In genomic region chr11:1463056-1463455, GRCh38 we compare ENCODE assay signal across 21 cellular contexts. TPM values are rescaled to one million over a fixed set of nuclear protein-coding genes. Genes with fewer than 3 reads are reported as not detected.
DNase-seq lines count a peak whose midpoint lies in the region; ATAC-seq and TF ChIP-seq lines count a peak whose summit lies in the region.
"Had no signal": no experiment of that assay in that cellular context is flagged by ENCODE, and none has a peak within 500 bp of the region (broad histone marks: within the 10 kb centered on the region; RNA-seq: fewer than 3 reads in every experiment).

No MANE protein-coding gene starts in this region.

- dilution Hi-C loops in IMR-90 (cut with HindIII; ENCODE audit: low sequenced_read_pairs, unreplicated experiment) = no loop called here

- TF ChIP-seq CTCF in IMR-90 (conservative IDR thresholded peaks at IDR 0.05; ENCODE audit: low read depth, low read length) (no peak), esophagus muscularis mucosa (IDR thresholded peaks at IDR 0.05) (no peak), sigmoid colon (IDR thresholded peaks at IDR 0.05) (no peak)

- H2AFZ ChIP-seq in IMR-90 (replicated peaks; ENCODE audit: low read length, poor library complexity) = peak overlapping the region; percentile 17
- no peak overlapping the region for H2AFZ ChIP-seq in neuronal stem cell (ENCODE audit: low read length)
- H2AFZ ChIP-seq: GM23248 had no signal

- H2BK5ac ChIP-seq in IMR-90 (ENCODE audit: low read depth, low read length, poor library complexity, severe bottlenecking) (no peak overlapping the region), neuronal stem cell (ENCODE audit: low read length) (no peak overlapping the region)

- H3K18ac ChIP-seq in IMR-90 (ENCODE audit: low read depth, low read length) = no peak overlapping the region
- peak overlapping the region; percentile 67 for H3K18ac ChIP-seq in neuronal stem cell (ENCODE audit: low read length)

- H3K9ac ChIP-seq in IMR-90 (ENCODE audit: low read depth, low read length) (no peak overlapping the region), neuronal stem cell (ENCODE audit: low read depth, low read length, poor library complexity) (peak overlapping the region; percentile 44)
- H3K9ac ChIP-seq: BLaER1, GM23248 had no signal

- no peak overlapping the region for H3K56ac ChIP-seq in IMR-90 (ENCODE audit: extremely low read depth, insufficient read depth, low read length)

- POLR2A ChIA-PET in IMR-90 (lab: Charles Lee; ENCODE audit: unreplicated experiment) = no interaction called here

- TF ChIP-seq POLR2A in IMR-90 (IDR thresholded peaks at IDR 0.05; ENCODE audit: low read depth, low read length) = no peak
- no peak for TF ChIP-seq POLR2A in esophagus muscularis mucosa (IDR thresholded peaks at IDR 0.05; ENCODE audit: low read depth)
- TF ChIP-seq POLR2A in sigmoid colon (IDR thresholded peaks at IDR 0.05) = no peak

- H3K4me1 ChIP-seq in IMR-90 (ENCODE audit: control insufficient read depth, insufficient read depth, low read length) = peaks cover 13% of the 10 kb centered on the region; the same call in 1 of the 2 replicates
- peaks cover 7 to 56% (median 48%) of the 10 kb centered on the region in 4 donors for H3K4me1 ChIP-seq in esophagus muscularis mucosa
- peaks cover 0 to 16% of the 10 kb centered on the region in 2 donors for H3K4me1 ChIP-seq in neuronal stem cell (ENCODE audit: control insufficient read depth in 2 of 2, insufficient read depth in 1 of 2, low read depth in 1 of 2, low read length in 2 of 2)
- H3K4me1 ChIP-seq in sigmoid colon = peaks cover 0 to 53% (median 44%) of the 10 kb centered on the region in 4 donors

- H3K79me1 ChIP-seq in IMR-90 (ENCODE audit: low read depth in 1 of 2, low read length in 2 of 2) (no peaks in the 10 kb centered on the region), neuronal stem cell (ENCODE audit: low read depth, low read length) (peaks cover 2% of the 10 kb centered on the region)

- no peak overlapping the region for H4K5ac ChIP-seq in IMR-90 (ENCODE audit: low read depth, low read length)

- H3K27me3 ChIP-seq in IMR-90 (ENCODE audit: control insufficient read depth, insufficient read depth, low read length) = no peaks in the 10 kb centered on the region
- no peaks in the 10 kb centered on the region for H3K27me3 ChIP-seq in esophagus muscularis mucosa
- H3K27me3 ChIP-seq in neuronal stem cell (ENCODE audit: control insufficient read depth in 3 of 3, insufficient read depth in 3 of 3, low read depth in 1 of 3, low read length in 3 of 3) = no peaks in the 10 kb centered on the region
- no peaks in the 10 kb centered on the region for H3K27me3 ChIP-seq in sigmoid colon
- H3K27me3 ChIP-seq: BLaER1 had no signal

- ATAC-seq in IMR-90 (ENCODE audit: low read depth) (no peak), HG03280 (IDR thresholded peaks at IDR 0.05; ENCODE audit: unreplicated experiment) (no peak)
- ATAC-seq: CD8-positive, alpha-beta T cell; GM12878 had no signal

- no peak overlapping the region for H3K23ac ChIP-seq in IMR-90 (ENCODE audit: low read depth, low read length)
- no peak overlapping the region for H3K23ac ChIP-seq in neuronal stem cell (ENCODE audit: low read depth, low read length, poor library complexity)

- H3K4me3 ChIP-seq in IMR-90 (ENCODE audit: insufficient read depth, low read depth, low read length) (no peak overlapping the region), esophagus muscularis mucosa (no peak overlapping the region), neuronal stem cell (ENCODE audit: low read length in 2 of 2) (peak overlapping the region in 1 of 2 donors; percentile 9), sigmoid colon (no peak overlapping the region)
- H3K4me3 ChIP-seq: BLaER1, GM12878, GM23248 had no signal

- no peaks in the 10 kb centered on the region for H3K9me3 ChIP-seq in IMR-90 (ENCODE audit: control insufficient read depth, insufficient read depth, low read length)
- H3K9me3 ChIP-seq in esophagus muscularis mucosa = no peaks in the 10 kb centered on the region
- peaks cover 8 to 9% of the 10 kb centered on the region in 2 donors for H3K9me3 ChIP-seq in neuronal stem cell (replicated peaks in 1 of 2; ENCODE audit: control insufficient read depth in 2 of 2, insufficient read depth in 1 of 2, low read depth in 1 of 2, low read length in 2 of 2)
- H3K9me3 ChIP-seq in sigmoid colon = peaks cover 0 to 2% (median 0%) of the 10 kb centered on the region in 4 donors

- H3K9me1 ChIP-seq in IMR-90 (ENCODE audit: insufficient read depth, low read length) = no peaks in the 10 kb centered on the region

- no peak for TF ChIP-seq RAD21 in IMR-90 (IDR thresholded peaks at IDR 0.05; ENCODE audit: low read length)

- TF ChIP-seq EP300 in esophagus muscularis mucosa (IDR thresholded peaks at IDR 0.05) (no peak), sigmoid colon (IDR thresholded peaks at IDR 0.05) (no peak)

- no peak overlapping the region for H3K14ac ChIP-seq in IMR-90 (replicated peaks; ENCODE audit: low read depth, low read length)
- no peak overlapping the region for H3K14ac ChIP-seq in neuronal stem cell (ENCODE audit: low read length)

- DNase-seq in IMR-90 = no peak
- DNase-seq in esophagus muscularis mucosa (ENCODE audit: extremely low spot score) = no peak
- no peak for DNase-seq in neuronal stem cell (ENCODE audit: low spot score)
- DNase-seq in sigmoid colon = no peak
- DNase-seq in NCI-H345 (lab: John Stamatoyannopoulos, UW) = no peak
- no peak for DNase-seq in inferior parietal cortex (ENCODE audit: extremely low spot score)
- no peak for DNase-seq in NCI-H526 treated with DMSO at 0.1 percent for 48 hours (lab: John Stamatoyannopoulos, UW)
- DNase-seq: CD4-positive, CD25-positive, alpha-beta regulatory T cell; CD8-positive, alpha-beta T cell; DMS 273 treated with DMSO at 0.1 percent for 48 hours; DMS79; EL; GDM1; GM23248; H7; HCEC 1CT had no signal

- H4K20me1 ChIP-seq in IMR-90 (ENCODE audit: insufficient read depth, low read length) = no peaks in the 10 kb centered on the region; the same call in 1 of the 2 replicates

- BruUV-seq in IMR-90 (replicated peaks; lab: Mats Ljungman, UMichigan) = no TSS peak

- H3K27ac ChIP-seq in IMR-90 (ENCODE audit: insufficient read depth, low read length) (no peak overlapping the region), esophagus muscularis mucosa (replicated peaks in 1 of 4) (peak overlapping the region; percentile 48 to 90 (median 89)), neuronal stem cell (replicated peaks; ENCODE audit: low read length) (no peak overlapping the region), sigmoid colon (peak overlapping the region; percentile 42 to 94 (median 94))
- H3K27ac ChIP-seq: 22Rv1, BLaER1, C4-2B, GM23248 had no signal

- 95% methylated on average over 8 of the region's 16 CpGs; no CpG with 5 or more reads in 1 of the 2 experiments for WGBS in IMR-90 (ENCODE audit: extremely low coverage in 2 of 2, insufficient read length in 1 of 2), 2 experiments
- 99% methylated on average over 10 of the region's 16 CpGs for WGBS in esophagus muscularis mucosa
- no CpG with 5 or more reads among the region's 16 CpGs for WGBS in neuronal stem cell (ENCODE audit: extremely low coverage in 2 of 2, insufficient read length in 2 of 2, insufficient replicate concordance in 1 of 2), 2 donors
- WGBS in sigmoid colon, 2 donors = 96 to 97% methylated on average over 16 of the region's 16 CpGs

- in situ Hi-C loops in IMR-90 (cut with MboI; ENCODE audit: low sequenced_read_pairs) = no loop called here

- H3K36me3 ChIP-seq in IMR-90 (ENCODE audit: control insufficient read depth, insufficient read depth, low read length) (no peaks in the 10 kb centered on the region), esophagus muscularis mucosa (peaks cover 4 to 41% (median 26%) of the 10 kb centered on the region in 4 donors), neuronal stem cell (replicated peaks in 1 of 2; ENCODE audit: control insufficient read depth in 2 of 2, insufficient read depth in 2 of 2, low read length in 2 of 2) (peaks cover 12 to 27% of the 10 kb centered on the region in 2 donors), sigmoid colon (peaks cover 0 to 22% (median 1%) of the 10 kb centered on the region in 4 donors)

- no peak overlapping the region for H2BK20ac ChIP-seq in IMR-90 (ENCODE audit: low read depth, low read length)

- H2AK9ac ChIP-seq in IMR-90 (replicated peaks; ENCODE audit: low read depth, low read length, poor library complexity) = no peak overlapping the region

- no peak overlapping the region for H4K91ac ChIP-seq in IMR-90 (ENCODE audit: insufficient read depth, low read depth, low read length)
- no peak overlapping the region for H4K91ac ChIP-seq in neuronal stem cell (ENCODE audit: low read depth, low read length, poor library complexity)

- H4K8ac ChIP-seq in IMR-90 (ENCODE audit: low read depth in 2 of 2, low read length in 2 of 2) (no peak overlapping the region), neuronal stem cell (ENCODE audit: low read depth, low read length) (no peak overlapping the region)

- no peak overlapping the region for H2BK120ac ChIP-seq in IMR-90 (ENCODE audit: low read depth, low read length)
- H2BK120ac ChIP-seq in neuronal stem cell (ENCODE audit: low read depth, low read length) = no peak overlapping the region

- peak overlapping the region; percentile 73 for H2BK12ac ChIP-seq in neuronal stem cell (ENCODE audit: low read length)

- CTCF ChIA-PET in IMR-90 (lab: Yijun Ruan, JAX) = no interaction called here

- H2AK5ac ChIP-seq in IMR-90 (ENCODE audit: low read depth, low read length) = no peak overlapping the region
- no peak overlapping the region for H2AK5ac ChIP-seq in neuronal stem cell (ENCODE audit: low read depth, low read length)

- H2BK15ac ChIP-seq in IMR-90 (ENCODE audit: low read depth, low read length) (no peak overlapping the region), neuronal stem cell (ENCODE audit: low read length) (no peak overlapping the region)

- intact Hi-C loops in IMR-90 (cut with micrococcal nuclease) = no loop called here
- intact Hi-C loops in esophagus muscularis mucosa (cut with DNase I) = no loop called here
- intact Hi-C loops in sigmoid colon (cut with DNase I) = loop anchor here (5.0 to 10.0 kb wide), 2 partner anchors 94 to 922 kb away; no protein-coding TSS in a partner anchor

- no peak overlapping the region for H3K4me2 ChIP-seq in IMR-90 (ENCODE audit: low read depth, low read length)
- no peak overlapping the region for H3K4me2 ChIP-seq in neuronal stem cell (ENCODE audit: insufficient read depth, low read length, poor library complexity, severe bottlenecking)
- H3K4me2 ChIP-seq: BLaER1 had no signal

- H3K4ac ChIP-seq in IMR-90 (ENCODE audit: low read depth, low read length) = no peak overlapping the region
- no peak overlapping the region for H3K4ac ChIP-seq in neuronal stem cell (ENCODE audit: low read length)

TF ChIP-seq in IMR-90, 13 proteins besides CTCF, POLR2A, EP300 and RAD21 (continues in another document):
- TF ChIP-seq RCOR1 (IDR thresholded peaks at IDR 0.05; ENCODE audit: insufficient replicate concordance, low read length) = no peak

RNA-seq across cellular contexts. Expression of gene MOB2, which starts 23.5 kb away (rescaled TPM):
- 21.4 and 23.7 TPM in 2 replicates for total RNA-seq in IMR-90 (2012; rRNA removed)
- polyA plus RNA-seq in IMR-90 (2012; rRNA removed) = 36.2 and 40.7 TPM in 2 replicates
- 18.3 and 31.6 TPM in 2 replicates for polyA plus RNA-seq in IMR-90 (2012; cell fraction: cytosol; rRNA removed)
- 48.7 and 84.0 TPM in 2 replicates for polyA plus RNA-seq in IMR-90 (2012; cell fraction: nucleus; rRNA removed; ENCODE audit: low replicate concordance)
- 100 to 1,000 TPM in 2 of 4 donors, 10 to 100 TPM in 2; 66.6 to 115 (median 89.5) TPM for total RNA-seq in esophagus muscularis mucosa
- 11.1 TPM for polyA plus RNA-seq in neuronal stem cell (2013, experiment 1 of 2)
- polyA plus RNA-seq in neuronal stem cell (2013, experiment 2 of 2) = 11.5 TPM
- total RNA-seq in sigmoid colon = 10 to 100 TPM; 68.6 to 88.9 (median 71.5) TPM
- polyA plus RNA-seq in sigmoid colon = 10 to 100 TPM; 46.2 to 55.0 (median 53.5) TPM

Comparison
In these comparisons a context has a peak if more than half of its experiments do, and no peak if none do; other contexts are left out.
1. H3K27ac ChIP-seq: peak in esophagus muscularis mucosa (4 of 4) and sigmoid colon (4 of 4); none in IMR-90 (single experiment) and neuronal stem cell (single experiment).